Comparison of ENCODE assay signal across 13 cellular contexts in genomic region chr1:66265796-66266195, GRCh38.
DNase-seq lines count a peak whose midpoint lies in the region; ATAC-seq and TF ChIP-seq lines count a peak whose summit lies in the region.
"Had no signal": no experiment of that assay in that cellular context is flagged by ENCODE, and none has a peak within 500 bp of the region (broad histone marks: within the 10 kb centered on the region; RNA-seq: fewer than 3 reads in every experiment).

No MANE protein-coding gene starts in this region.

- no peak overlapping the region for H3K27ac ChIP-seq in A673 (ENCODE audit: low read depth, low read length, poor library complexity, severe bottlenecking)

- H3K36me3 ChIP-seq in A673 (ENCODE audit: insufficient read depth, low read length, poor library complexity, severe bottlenecking), result no peaks in the 10 kb centered on the region

- ATAC-seq in GM19023 (IDR thresholded peaks at IDR 0.05; ENCODE audit: unreplicated experiment), result no peak
- ATAC-seq: natural killer cell treated with Interleukin-12 subunit alpha and Interleukin-12 subunit beta and Interleukin-15 and Interleukin-18, amount 100 ng/mL, for 72 hours had no signal

- H3K9me3 ChIP-seq in A673 (ENCODE audit: low read depth, low read length, poor library complexity, severe bottlenecking), result no peaks in the 10 kb centered on the region

- intact Hi-C loops in A673 (cut with micrococcal nuclease; ENCODE audit: unreplicated experiment), result no loop called here

- H3K4me1 ChIP-seq in A673 (ENCODE audit: insufficient read depth, low read length, poor library complexity, severe bottlenecking), result peaks cover 39% of the 10 kb centered on the region

- no peak overlapping the region for H3K4me3 ChIP-seq in A673 (ENCODE audit: low read depth, low read length, poor library complexity, severe bottlenecking)

- no peaks in the 10 kb centered on the region for H3K27me3 ChIP-seq in A673 (replicated peaks; ENCODE audit: insufficient read depth, low read depth, low read length, poor library complexity)

- CTCF ChIA-PET in A673 (lab: Charles Lee), result no interaction called here

- BruUV-seq in A673 (replicated peaks; lab: Mats Ljungman, UMichigan), result no TSS peak

- DNase-seq in EL (peak; percentile 60), HT1080 (ENCODE audit: low read depth) (peak; percentile 13), dermis microvascular lymphatic vessel endothelial cell (ENCODE audit: low read depth in 2 of 2) (peak; percentile 72 to 88), pulmonary artery endothelial cell (ENCODE audit: low read depth, low spot score) (peak; percentile 67), A673 (ENCODE audit: low spot score) (no peak)
- no peak for DNase-seq in stimulated activated naive CD4-positive, alpha-beta T cell treated with Interleukin-2 at 50 U/mL for 16 hours (lab: John Stamatoyannopoulos, UW)
- DNase-seq: activated CD8-positive, alpha-beta memory T cell treated with anti-CD3 and anti-CD28 coated beads for 24 hours; activated gamma-delta T cell treated with Interleukin-2 at 50 U/mL for 16 hours; endodermal cell; glutamatergic neuron; kidney glomerular epithelial cell had no signal

- POLR2A ChIA-PET in A673 (lab: Charles Lee; ENCODE audit: low non-redundant PET), result no interaction called here

- TF ChIP-seq CTCF in A673 (conservative IDR thresholded peaks at IDR 0.05; ENCODE audit: low read depth, low read length), result no peak

Comparison
In these comparisons a context has a peak if more than half of its experiments do, and no peak if none do; other contexts are left out.
1. DNase-seq: peak in EL (single experiment), HT1080 (single experiment), dermis microvascular lymphatic vessel endothelial cell (2 of 2) and pulmonary artery endothelial cell (single experiment); none in A673 (single experiment) and stimulated activated naive CD4-positive, alpha-beta T cell treated with Interleukin-2 at 50 U/mL for 16 hours (single experiment).